Comparison of ENCODE assay signal across 13 cellular contexts in the genomic region with DNA sequence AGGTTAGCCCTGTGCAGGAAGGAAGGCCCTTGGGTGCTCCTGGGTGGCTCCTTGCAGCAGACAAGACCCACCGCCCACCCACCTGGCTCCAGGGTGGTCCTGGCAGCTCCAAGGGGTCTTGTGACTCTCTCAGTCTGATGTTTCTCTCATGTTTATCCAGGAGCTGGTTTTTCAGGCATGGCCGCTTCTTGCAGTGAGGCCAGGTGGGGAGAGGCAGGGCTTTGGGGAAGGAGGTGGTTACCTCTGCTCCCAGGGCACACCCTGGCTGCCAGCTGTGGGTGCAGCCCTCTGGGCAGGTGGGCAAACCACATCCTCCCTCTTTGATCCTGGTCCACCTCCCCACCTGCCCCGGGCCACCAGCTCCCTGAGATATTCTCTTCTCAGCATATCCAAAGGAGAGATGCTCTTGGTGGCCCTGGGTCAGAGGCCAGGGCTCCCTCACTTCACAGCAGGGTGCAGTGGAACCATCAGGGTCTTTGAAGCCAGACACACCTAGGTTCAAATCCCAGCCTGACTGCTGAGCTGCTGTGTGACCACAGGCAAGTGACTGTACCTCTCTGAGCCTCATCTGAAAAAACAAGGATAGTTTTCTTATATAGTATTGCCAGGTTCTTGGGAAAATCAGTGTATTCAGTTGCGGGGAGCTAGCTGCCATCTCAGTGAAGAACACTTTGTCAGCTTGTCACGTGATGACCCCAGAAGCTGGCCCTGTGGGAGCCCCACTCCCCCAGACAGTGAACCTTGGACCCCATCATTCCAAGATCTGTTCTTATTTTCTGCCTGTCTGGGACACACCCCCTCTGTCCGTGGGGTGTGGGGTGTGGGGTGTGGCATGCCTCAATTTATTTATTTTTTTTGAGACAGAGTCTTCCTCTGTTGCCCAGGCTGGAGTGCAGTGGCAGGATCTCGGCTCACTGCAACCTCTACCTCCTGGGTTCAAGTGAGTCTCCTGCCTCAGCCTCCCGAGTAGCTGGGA. TPM values are rescaled to one million over a fixed set of nuclear protein-coding genes. Genes with fewer than 3 reads are reported as not detected.
DNase-seq lines count a peak whose midpoint lies in the region; ATAC-seq, FAIRE-seq and TF ChIP-seq lines count a peak whose summit lies in the region.
"Had no signal": no experiment of that assay in that cellular context is flagged by ENCODE, and none has a peak within 500 bp of the region (broad histone marks: within the 10 kb centered on the region; RNA-seq: fewer than 3 reads in every experiment).

No MANE protein-coding gene starts in this region.

- ATAC-seq in left cardiac atrium (no peak), T-cell (replicated peaks in 1 of 4) (peak in 3 of 4 experiments; percentile 47 to 61 (median 50)), lower lobe of right lung (peak; percentile 27 to 53), GM18861 (IDR thresholded peaks at IDR 0.05; ENCODE audit: unreplicated experiment) (no peak)
- ATAC-seq: GM23338 had no signal

- intact Hi-C loops in left cardiac atrium (cut with DNase I), result no loop called here
- intact Hi-C loops in lower lobe of right lung (cut with DNase I), result no loop called here
- intact Hi-C loops in transverse colon (cut with DNase I; ENCODE audit: low total_unique reads), result no loop called here

- H3K9me3 ChIP-seq in cardiac muscle cell (ENCODE audit: low read depth), result no peaks in the 10 kb centered on the region
- H3K9me3 ChIP-seq in lower lobe of right lung, result no peaks in the 10 kb centered on the region
- no peaks in the 10 kb centered on the region for H3K9me3 ChIP-seq in transverse colon

- no peaks in the 10 kb centered on the region for H3K36me3 Mint-ChIP-seq in T-cell

- POLR2A ChIA-PET in T-cell (lab: Charles Lee), result no interaction called here

- TF ChIP-seq EP300 in transverse colon (IDR thresholded peaks at IDR 0.05; ENCODE audit: low read depth), result no peak

- no peak for TF ChIP-seq POLR2A in transverse colon (IDR thresholded peaks at IDR 0.05)

- TF ChIP-seq CTCF in cardiac muscle cell (IDR thresholded peaks at IDR 0.05; ENCODE audit: low read depth, low read length) (no peak), lower lobe of right lung (IDR thresholded peaks at IDR 0.05) (no peak), transverse colon (IDR thresholded peaks at IDR 0.05) (no peak)

- H3K4me1 ChIP-seq in cardiac muscle cell (ENCODE audit: low read depth) (peaks cover 6% of the 10 kb centered on the region), lower lobe of right lung (no peaks in the 10 kb centered on the region), transverse colon (peaks cover 7 to 30% (median 21%) of the 10 kb centered on the region in 4 donors)

- H3K4me3 Mint-ChIP-seq in T-cell, result no peak overlapping the region
- H3K4me3 Mint-ChIP-seq: GM23338 had no signal

- in situ Hi-C loops in transverse colon (cut with MboI; ENCODE audit: low pct_ligation_motif_present in 1 of 4, low pct_unique_long_range_greater_than_20kb in 1 of 4, low sequenced_read_pairs in 3 of 4), result no loop called here

- no peak for DNase-seq in cardiac muscle cell (ENCODE audit: low read depth in 1 of 2, low spot score in 1 of 2)
- no peak for DNase-seq in left cardiac atrium
- no peak for DNase-seq in T-cell
- peak; percentile 57 for DNase-seq in lower lobe of right lung
- DNase-seq in transverse colon, result peak; percentile 72
- no peak for DNase-seq in GM19239 (ENCODE audit: insufficient read length, low spot score)
- no peak for DNase-seq in middle frontal gyrus (ENCODE audit: extremely low spot score, low spot score)
- DNase-seq: activated CD8-positive, alpha-beta memory T cell treated with anti-CD3 and anti-CD28 coated beads for 24 hours; activated naive CD4-positive, alpha-beta T cell treated with Interleukin-2 at 50 U/mL for 16 hours; mesenchymal stem cell; stimulated activated CD4-positive, alpha-beta T cell treated with anti-CD3 and anti-CD28 coated beads, Interleukin-2, amount 100 ng/mL, for 24 hours had no signal

- H3K27me3 Mint-ChIP-seq in T-cell, result no peaks in the 10 kb centered on the region

- H3K27ac ChIP-seq in cardiac muscle cell (peak overlapping the region; percentile 76), lower lobe of right lung (no peak overlapping the region), transverse colon (peak overlapping the region; percentile 17 to 63 (median 54))

- H3K36me3 ChIP-seq in cardiac muscle cell (no peaks in the 10 kb centered on the region), lower lobe of right lung (no peaks in the 10 kb centered on the region), transverse colon (no peaks in the 10 kb centered on the region)

- no peak for FAIRE-seq in GM19239 (lab: Jason Lieb, UNC)

- no peaks in the 10 kb centered on the region for H3K9me3 Mint-ChIP-seq in T-cell
- H3K9me3 Mint-ChIP-seq: GM23338 had no signal

- H3K4me1 Mint-ChIP-seq in T-cell, result peaks cover 6 to 10% (median 8%) of the 10 kb centered on the region in 3 donors

- H3K27ac Mint-ChIP-seq in T-cell, result no peak overlapping the region

- CTCF ChIA-PET in T-cell (lab: Charles Lee), result interaction anchor here in 1 of 2 donors (0.5 kb wide), 1 partner anchor 110 kb away, joined by 3 read pairs; no protein-coding TSS in a partner anchor

- H3K4me3 ChIP-seq in cardiac muscle cell (no peak overlapping the region), lower lobe of right lung (no peak overlapping the region), transverse colon (no peak overlapping the region)
- H3K4me3 ChIP-seq: GM23338 had no signal

- H3K27me3 ChIP-seq in cardiac muscle cell, result no peaks in the 10 kb centered on the region
- no peaks in the 10 kb centered on the region for H3K27me3 ChIP-seq in lower lobe of right lung (ENCODE audit: low read depth)
- no peaks in the 10 kb centered on the region for H3K27me3 ChIP-seq in transverse colon

- WGBS in transverse colon (ENCODE audit: low coverage in 1 of 2), 2 donors, result 48 to 80% methylated on average over 1 to 8 of the region's 8 CpGs

RNA-seq across cellular contexts. Expression of a gene that starts 11.5 kb away (rescaled TPM):
- 33.0 and 51.4 TPM in 2 replicates for total RNA-seq in cardiac muscle cell
- polyA plus RNA-seq in cardiac muscle cell, result 29.6 and 49.3 TPM in 2 replicates
- total RNA-seq in left cardiac atrium, result 10 to 100 TPM; 19.3 to 50.0 TPM
- 1 to 10 TPM; 1.2 to 6.9 (median 3.3) TPM for total RNA-seq in T-cell
- 16.3 TPM for total RNA-seq in lower lobe of right lung
- 10 to 100 TPM in 3 of 4 donors, 1 to 10 TPM in 1; 4.6 to 22.4 (median 14.7) TPM for total RNA-seq in transverse colon

Comparison
In these comparisons a context has a peak if more than half of its experiments do, and no peak if none do; other contexts are left out.
1. DNase-seq: peak in lower lobe of right lung (single experiment) and transverse colon (single experiment); none in cardiac muscle cell (0 of 2), left cardiac atrium (single experiment), T-cell (0 of 34), GM19239 (single experiment) and middle frontal gyrus (single experiment).
2. ATAC-seq: peak in T-cell (3 of 4) and lower lobe of right lung (2 of 2); none in left cardiac atrium (0 of 2) and GM18861 (single experiment).